In the genomic region with DNA sequence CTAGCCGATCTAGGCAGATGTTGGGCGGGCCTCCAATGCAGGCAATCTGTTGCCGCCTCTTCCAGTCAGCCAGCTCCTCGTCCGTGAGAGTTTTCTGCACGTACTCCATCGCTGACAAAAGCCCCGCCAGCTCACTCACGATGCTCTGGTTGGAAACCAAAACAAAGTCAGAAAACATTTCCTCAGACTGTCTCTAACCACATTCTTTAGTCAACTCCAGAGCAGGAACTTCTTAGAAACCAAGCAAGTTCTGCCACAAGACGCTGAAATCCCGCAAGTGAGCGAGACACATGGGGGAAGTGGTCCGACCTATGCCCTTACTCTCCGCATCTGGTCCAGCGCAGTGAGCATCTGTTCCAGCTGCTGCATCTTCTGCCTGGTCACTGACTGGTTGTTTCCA, we compare ENCODE assay signal across 8 cellular contexts. TPM values are rescaled to one million over a fixed set of nuclear protein-coding genes. Genes with fewer than 3 reads are reported as not detected.
A peak's percentile ranks its signal among the peaks of the same experiment; 100 is the strongest.
DNase-seq lines count a peak whose midpoint lies in the region; ATAC-seq and TF ChIP-seq lines count a peak whose summit lies in the region.

No MANE protein-coding gene starts in this region.

- peaks cover 0 to 96% (median 82%) of the 10 kb centered on the region in 6 donors for H3K36me3 ChIP-seq in spleen

- no peak overlapping the region for H3K4me3 ChIP-seq in spleen

- H3K4me1 Mint-ChIP-seq in activated T-helper 1 cell treated with anti-CD3 and anti-CD28 coated beads, Interleukin-12 subunit alpha, Interleukin-12 subunit beta, Interleukin-2, Interleukin-4 antibody, amounts not matched to agents 30 ng/mL and 10 ng/mL and 1 ng/mL, durations not matched to agents 14 hours and 24 hours and 36 hours (ENCODE audit: low read depth): peaks cover 76% of the 10 kb centered on the region

- ATAC-seq in HG03175 (IDR thresholded peaks at IDR 0.05; ENCODE audit: unreplicated experiment) (peak; percentile 43), HG03196 (IDR thresholded peaks at IDR 0.05; ENCODE audit: unreplicated experiment) (no peak), HG03097 (IDR thresholded peaks at IDR 0.05; ENCODE audit: low FRiP score, unreplicated experiment) (no peak), HG03025 (IDR thresholded peaks at IDR 0.05; ENCODE audit: low FRiP score, unreplicated experiment) (no peak)

- H3K9me3 ChIP-seq in spleen: no peaks in the 10 kb centered on the region

- DNase-seq in GM04504 (ENCODE audit: low read depth): peak; percentile 95
- DNase-seq in activated T-helper 1 cell treated with anti-CD3 and anti-CD28 coated beads, Interleukin-12 subunit alpha, Interleukin-12 subunit beta, Interleukin-2, Interleukin-4 antibody, amounts not matched to agents 30 ng/mL and 10 ng/mL and 1 ng/mL, durations not matched to agents 14 hours and 24 hours and 36 hours (ENCODE audit: low spot score): peak; percentile 82
- no peak for DNase-seq in spleen
- DNase-seq in NCI-H1105 treated with DMSO at 0.1 percent for 48 hours (lab: John Stamatoyannopoulos, UW): no peak

- 45 to 60% (median 48%) methylated on average over 15 of the region's 15 CpGs for WGBS in spleen, 5 donors

- H3K36me3 Mint-ChIP-seq in activated T-helper 1 cell treated with anti-CD3 and anti-CD28 coated beads, Interleukin-12 subunit alpha, Interleukin-12 subunit beta, Interleukin-2, Interleukin-4 antibody, amounts not matched to agents 30 ng/mL and 10 ng/mL and 1 ng/mL, durations not matched to agents 14 hours and 24 hours and 36 hours (ENCODE audit: low read depth): peaks cover 60% of the 10 kb centered on the region

- no peak for TF ChIP-seq POLR2A in spleen (IDR thresholded peaks at IDR 0.05)

- H3K27me3 ChIP-seq in spleen (replicated peaks in 1 of 7): no peaks in the 10 kb centered on the region

- H3K27me3 Mint-ChIP-seq in activated T-helper 1 cell treated with anti-CD3 and anti-CD28 coated beads, Interleukin-12 subunit alpha, Interleukin-12 subunit beta, Interleukin-2, Interleukin-4 antibody, amounts not matched to agents 30 ng/mL and 10 ng/mL and 1 ng/mL, durations not matched to agents 14 hours and 24 hours and 36 hours (ENCODE audit: insufficient read depth): no peaks in the 10 kb centered on the region

- H3K4me3 Mint-ChIP-seq in activated T-helper 1 cell treated with anti-CD3 and anti-CD28 coated beads, Interleukin-12 subunit alpha, Interleukin-12 subunit beta, Interleukin-2, Interleukin-4 antibody, amounts not matched to agents 30 ng/mL and 10 ng/mL and 1 ng/mL, durations not matched to agents 14 hours and 24 hours and 36 hours: peak overlapping the region; percentile 79

- H3K9me3 Mint-ChIP-seq in activated T-helper 1 cell treated with anti-CD3 and anti-CD28 coated beads, Interleukin-12 subunit alpha, Interleukin-12 subunit beta, Interleukin-2, Interleukin-4 antibody, amounts not matched to agents 30 ng/mL and 10 ng/mL and 1 ng/mL, durations not matched to agents 14 hours and 24 hours and 36 hours: no peaks in the 10 kb centered on the region

- H3K27ac ChIP-seq in spleen: peak overlapping the region in 6 of 8 donors; percentile 2 to 41 (median 20)

- peaks cover 4 to 59% (median 27%) of the 10 kb centered on the region in 6 donors for H3K4me1 ChIP-seq in spleen

- no peak for TF ChIP-seq CTCF in spleen (IDR thresholded peaks at IDR 0.05 in 8 of 11, conservative IDR thresholded peaks at IDR 0.05 in 3 of 11)

- intact Hi-C loops in activated T-helper 1 cell treated with anti-CD3 and anti-CD28 coated beads, Interleukin-12 subunit alpha, Interleukin-12 subunit beta, Interleukin-2, Interleukin-4 antibody, amounts not matched to agents 30 ng/mL and 10 ng/mL and 1 ng/mL, durations not matched to agents 14 hours and 24 hours and 36 hours (cut with micrococcal nuclease): loop anchor here (1.0 to 2.0 kb wide), 6 partner anchors 14 to 147 kb away; a partner anchor contains a TSS
- intact Hi-C loops in spleen (cut with DNase I; ENCODE audit: low total_unique reads): no loop called here

- H3K27ac Mint-ChIP-seq in activated T-helper 1 cell treated with anti-CD3 and anti-CD28 coated beads, Interleukin-12 subunit alpha, Interleukin-12 subunit beta, Interleukin-2, Interleukin-4 antibody, amounts not matched to agents 30 ng/mL and 10 ng/mL and 1 ng/mL, durations not matched to agents 14 hours and 24 hours and 36 hours: peak overlapping the region; percentile 97

RNA-seq across cellular contexts. Expression of a gene that starts 49.1 kb away (rescaled TPM):
- 375 and 381 TPM in 2 replicates for total RNA-seq in activated T-helper 1 cell treated with anti-CD3 and anti-CD28 coated beads, Interleukin-12 subunit alpha, Interleukin-12 subunit beta, Interleukin-2, Interleukin-4 antibody, amounts not matched to agents 30 ng/mL and 10 ng/mL and 1 ng/mL, durations not matched to agents 14 hours and 24 hours and 36 hours
- total RNA-seq in spleen: 100 to 1,000 TPM in 1 of 7 donors, 10 to 100 TPM in 6; 63.7 to 131 (median 76.5) TPM
- polyA plus RNA-seq in spleen: 10 to 100 TPM; 22.7 to 42.3 (median 28.4) TPM

RNA-seq across cellular contexts. Expression of a gene that starts 50.8 kb away (rescaled TPM):
- total RNA-seq in activated T-helper 1 cell treated with anti-CD3 and anti-CD28 coated beads, Interleukin-12 subunit alpha, Interleukin-12 subunit beta, Interleukin-2, Interleukin-4 antibody, amounts not matched to agents 30 ng/mL and 10 ng/mL and 1 ng/mL, durations not matched to agents 14 hours and 24 hours and 36 hours: 240 and 241 TPM in 2 replicates
- 100 to 1,000 TPM; 229 to 326 (median 266) TPM for total RNA-seq in spleen
- 10 to 100 TPM; 18.3 to 49.8 (median 24.1) TPM for polyA plus RNA-seq in spleen

Comparison
In these comparisons a context has a peak if more than half of its experiments do, and no peak if none do; other contexts are left out.
1. DNase-seq: peak in GM04504 (single experiment) and activated T-helper 1 cell treated with anti-CD3 and anti-CD28 coated beads, Interleukin-12 subunit alpha, Interleukin-12 subunit beta, Interleukin-2, Interleukin-4 antibody, amounts not matched to agents 30 ng/mL and 10 ng/mL and 1 ng/mL, durations not matched to agents 14 hours and 24 hours and 36 hours (single experiment); none in spleen (single experiment) and NCI-H1105 treated with DMSO at 0.1 percent for 48 hours (single experiment).